8 cellular contexts compared by ENCODE assay signal in the genomic region with DNA sequence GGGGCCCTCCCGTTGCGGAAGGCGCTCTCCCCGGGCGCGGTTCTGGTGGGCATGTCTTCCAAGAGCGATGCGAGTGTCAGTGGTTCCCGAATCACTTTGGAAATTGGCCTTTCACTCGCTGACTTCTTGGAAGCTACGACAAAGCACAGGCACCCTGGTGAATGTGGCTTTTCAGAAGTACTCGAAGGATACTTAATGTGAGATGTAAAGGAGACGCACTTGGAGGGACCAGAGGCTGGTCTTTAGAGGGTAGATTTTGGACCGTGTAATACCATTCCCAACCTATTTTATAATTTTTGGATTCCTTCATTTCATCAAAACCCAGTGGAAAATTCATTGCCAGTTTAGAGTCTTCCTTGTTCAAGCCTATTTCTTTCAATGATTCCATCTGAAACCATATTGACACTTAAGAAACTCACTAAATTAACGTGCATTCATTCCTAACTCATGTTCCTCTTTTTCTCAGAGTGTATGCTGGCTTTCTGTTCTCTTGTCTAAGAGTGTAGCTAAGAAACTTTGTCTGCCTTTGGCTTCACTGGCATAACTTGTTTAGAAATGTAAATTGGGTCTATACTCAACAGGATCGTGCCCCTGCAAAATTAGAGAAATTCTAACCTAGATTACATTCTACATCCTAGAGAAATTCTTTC. TPM values are rescaled to one million over a fixed set of nuclear protein-coding genes. Genes with fewer than 3 reads are reported as not detected.
A peak's percentile ranks its signal among the peaks of the same experiment; 100 is the strongest.
DNase-seq lines count a peak whose midpoint lies in the region; ATAC-seq and TF ChIP-seq lines count a peak whose summit lies in the region.

No MANE protein-coding gene starts in this region.

- no peaks in the 10 kb centered on the region for H3K9me3 Mint-ChIP-seq in endothelial cell (ENCODE audit: unreplicated experiment)
- H3K9me3 Mint-ChIP-seq in naive thymus-derived CD8-positive, alpha-beta T cell, result no peaks in the 10 kb centered on the region

- no peak overlapping the region for H3K27ac ChIP-seq in SJSA1

- H3K36me3 ChIP-seq in SJSA1, result 0 out of 2 replicates have a peak, but pooled peaks cover 5% of the 10 kb centered on the region

- H3K4me1 ChIP-seq in SJSA1 (replicated peaks), result peaks cover 9% of the 10 kb centered on the region; the same call in 1 of the 2 replicates

- H3K27ac Mint-ChIP-seq in endothelial cell (ENCODE audit: unreplicated experiment), result no peak overlapping the region
- H3K27ac Mint-ChIP-seq in naive thymus-derived CD8-positive, alpha-beta T cell, result peak overlapping the region; percentile 28 to 91 (median 86)

- peak overlapping the region; percentile 93 for H3K4me3 Mint-ChIP-seq in endothelial cell (ENCODE audit: unreplicated experiment)
- peak overlapping the region; percentile 81 to 95 (median 90) for H3K4me3 Mint-ChIP-seq in naive thymus-derived CD8-positive, alpha-beta T cell

- H3K36me3 Mint-ChIP-seq in endothelial cell (ENCODE audit: low read depth, unreplicated experiment), result no peaks in the 10 kb centered on the region
- H3K36me3 Mint-ChIP-seq in naive thymus-derived CD8-positive, alpha-beta T cell, result peaks cover 0 to 8% (median 1%) of the 10 kb centered on the region in 3 donors

- peaks cover 22% of the 10 kb centered on the region for H3K4me1 Mint-ChIP-seq in endothelial cell (ENCODE audit: unreplicated experiment)
- peaks cover 6 to 21% (median 18%) of the 10 kb centered on the region in 4 donors for H3K4me1 Mint-ChIP-seq in naive thymus-derived CD8-positive, alpha-beta T cell

- H3K4me3 ChIP-seq in SJSA1, result peak overlapping the region; percentile 89

- peaks cover 4% of the 10 kb centered on the region for H3K27me3 Mint-ChIP-seq in endothelial cell (ENCODE audit: unreplicated experiment)
- peaks cover 0 to 5% (median 0%) of the 10 kb centered on the region in 5 donors for H3K27me3 Mint-ChIP-seq in naive thymus-derived CD8-positive, alpha-beta T cell

- TF ChIP-seq CTCF in endothelial cell (IDR thresholded peaks at IDR 0.05; ENCODE audit: unreplicated experiment), result no peak

- ATAC-seq in HG02973 (IDR thresholded peaks at IDR 0.05; ENCODE audit: unreplicated experiment), result peak; percentile 13
- peak; percentile 25 to 34 for ATAC-seq in naive thymus-derived CD8-positive, alpha-beta T cell

- H3K27me3 ChIP-seq in SJSA1 (replicated peaks), result no peaks in the 10 kb centered on the region

- H3K9me3 ChIP-seq in SJSA1 (replicated peaks), result no peaks in the 10 kb centered on the region

- DNase-seq in stimulated activated CD8-positive, alpha-beta memory T cell treated with anti-CD3 and anti-CD28 coated beads, Interleukin-15, amount 100 ng/mL, for 1 hour (ENCODE audit: low read depth), result peak; percentile 3
- no peak for DNase-seq in stimulated activated CD8-positive, alpha-beta memory T cell treated with anti-CD3 and anti-CD28 coated beads, Interleukin-4, amount 100 ng/mL, for 48 hours
- DNase-seq in SJSA1 (ENCODE audit: low read depth in 1 of 2, low spot score in 2 of 2), result no peak
- no peak for DNase-seq in endothelial cell (ENCODE audit: low spot score)
- peak in 5 of 10 donors; percentile 1 to 35 (median 6) for DNase-seq in naive thymus-derived CD8-positive, alpha-beta T cell
- DNase-seq in SHP77 treated with DMSO at 0.1 percent for 48 hours (lab: John Stamatoyannopoulos, UW), result no peak
- no peak for DNase-seq in stimulated activated CD4-positive, alpha-beta T cell treated with anti-CD3 and anti-CD28 coated beads, Interleukin-12 subunit alpha, Interleukin-12 subunit beta, amount 100 ng/mL, for 4 hours

- POLR2A ChIA-PET in naive thymus-derived CD8-positive, alpha-beta T cell (lab: Charles Lee), result interaction anchor here (2.4 kb wide), 1 partner anchor 464 kb away, joined by 10 read pairs; the partner anchor contains the start of gene TMEM209

RNA-seq across cellular contexts. Expression of gene COPG2, which starts 0.6 kb away (rescaled TPM):
- 35.4 and 36.2 TPM in 2 replicates for total RNA-seq in SJSA1 (2014; rRNA removed; shearing (Covaris generic))
- 40.0 TPM for total RNA-seq in endothelial cell (ENCODE audit: unreplicated experiment)
- total RNA-seq in naive thymus-derived CD8-positive, alpha-beta T cell, result 10 to 100 TPM; 11.5 to 11.9 TPM
- 1 to 10 TPM; 1.9 to 6.5 (median 3.0) TPM for polyA plus RNA-seq in naive thymus-derived CD8-positive, alpha-beta T cell

RNA-seq across cellular contexts. Expression of gene TSGA13, which starts 17.2 kb away (rescaled TPM):
- not detected in 2 replicates for total RNA-seq in SJSA1 (2014; rRNA removed; shearing (Covaris generic))
- not detected for total RNA-seq in endothelial cell (ENCODE audit: unreplicated experiment)
- not detected for total RNA-seq in naive thymus-derived CD8-positive, alpha-beta T cell
- not detected for polyA plus RNA-seq in naive thymus-derived CD8-positive, alpha-beta T cell
